ENCODE assay signal across 10 cellular contexts in genomic region chr16:3029499-3030127, GRCh38. TPM values are rescaled to one million over a fixed set of nuclear protein-coding genes. Genes with fewer than 3 reads are reported as not detected.
DNase-seq lines count a peak whose midpoint lies in the region; ATAC-seq and TF ChIP-seq lines count a peak whose summit lies in the region.
"Had no signal": no experiment of that assay in that cellular context is flagged by ENCODE, and none has a peak within 500 bp of the region (broad histone marks: within the 10 kb centered on the region; RNA-seq: fewer than 3 reads in every experiment).

No MANE protein-coding gene starts in this region.

- no peaks in the 10 kb centered on the region for H3K9me3 Mint-ChIP-seq in activated T-cell treated with anti-CD3 and anti-CD28 coated beads, Interleukin-2, amount 50 U/mL, for 24 hours

- no peak for TF ChIP-seq CTCF in heart right ventricle (IDR thresholded peaks at IDR 0.05)
- TF ChIP-seq CTCF in foreskin keratinocyte (conservative IDR thresholded peaks at IDR 0.05), result no peak
- no peak for TF ChIP-seq CTCF in upper lobe of right lung (IDR thresholded peaks at IDR 0.05)
- TF ChIP-seq CTCF in left lung (IDR thresholded peaks at IDR 0.05), result no peak

- WGBS in heart right ventricle, 2 donors, result 4 to 5% methylated on average over 55 of the region's 55 CpGs

- H3K27me3 Mint-ChIP-seq in activated T-cell treated with anti-CD3 and anti-CD28 coated beads, Interleukin-2, amount 50 U/mL, for 24 hours, result peaks cover 56% of the 10 kb centered on the region

- H3K36me3 Mint-ChIP-seq in activated T-cell treated with anti-CD3 and anti-CD28 coated beads, Interleukin-2, amount 50 U/mL, for 24 hours (ENCODE audit: low read depth), result peaks cover 25% of the 10 kb centered on the region

- H3K4me1 ChIP-seq in heart right ventricle (peaks cover 6 to 32% (median 15%) of the 10 kb centered on the region in 9 donors), foreskin keratinocyte (peaks cover 3% of the 10 kb centered on the region), upper lobe of right lung (peaks cover 13% of the 10 kb centered on the region), left lung (peaks cover 4 to 35% of the 10 kb centered on the region in 2 donors)

- no peaks in the 10 kb centered on the region for H3K9me3 ChIP-seq in heart right ventricle
- H3K9me3 ChIP-seq in upper lobe of right lung, result no peaks in the 10 kb centered on the region
- no peaks in the 10 kb centered on the region for H3K9me3 ChIP-seq in left lung
- H3K9me3 ChIP-seq: upper lobe of left lung had no signal

- H3K4me3 ChIP-seq in heart right ventricle, result peak overlapping the region in 6 of 10 donors; percentile 11 to 36 (median 18)
- H3K4me3 ChIP-seq in upper lobe of right lung, result peak overlapping the region; percentile 28
- no peak overlapping the region for H3K4me3 ChIP-seq in left lung

- H3K36me3 ChIP-seq in heart right ventricle (peaks cover 0 to 25% (median 17%) of the 10 kb centered on the region in 9 donors), upper lobe of right lung (peaks cover 14% of the 10 kb centered on the region), left lung (peaks cover 0 to 21% of the 10 kb centered on the region in 2 donors)

- H3K4me1 Mint-ChIP-seq in activated T-cell treated with anti-CD3 and anti-CD28 coated beads, Interleukin-2, amount 50 U/mL, for 24 hours (ENCODE audit: low read depth), result peaks cover 27% of the 10 kb centered on the region

- DNase-seq in heart right ventricle (no peak), Right ventricle myocardium inferior (ENCODE audit: missing footprints) (no peak), foreskin keratinocyte (no peak), upper lobe of right lung (no peak), NAMALWA (ENCODE audit: low spot score) (no peak), COR-L47 (lab: John Stamatoyannopoulos, UW) (no peak), left lung (no peak)
- peak; percentile 66 for DNase-seq in activated T-cell treated with anti-CD3 and anti-CD28 coated beads, Interleukin-2, amount 50 U/mL, for 24 hours

- no peak overlapping the region for H3K27ac Mint-ChIP-seq in activated T-cell treated with anti-CD3 and anti-CD28 coated beads, Interleukin-2, amount 50 U/mL, for 24 hours

- H3K27ac ChIP-seq in heart right ventricle (no peak overlapping the region), foreskin keratinocyte (no peak overlapping the region), upper lobe of right lung (no peak overlapping the region), left lung (no peak overlapping the region)
- H3K27ac ChIP-seq: upper lobe of left lung had no signal

- ATAC-seq in heart right ventricle (peak in 1 of 8 donors; percentile 23), Right ventricle myocardium inferior (no peak), foreskin keratinocyte (peak; percentile 26), upper lobe of right lung (peak; percentile 1), left lung (no peak)

- intact Hi-C loops in heart right ventricle (cut with DNase I), result no loop called here
- intact Hi-C loops in Right ventricle myocardium inferior (cut with DNase I), result no loop called here
- intact Hi-C loops in upper lobe of right lung (cut with DNase I), result no loop called here
- intact Hi-C loops in left lung (cut with DNase I), result no loop called here

- H3K27me3 ChIP-seq in heart right ventricle, result peaks cover 5 to 61% (median 54%) of the 10 kb centered on the region in 7 donors
- H3K27me3 ChIP-seq in foreskin keratinocyte, result peaks cover 54% of the 10 kb centered on the region
- peaks cover 30% of the 10 kb centered on the region for H3K27me3 ChIP-seq in upper lobe of right lung
- peaks cover 33 to 64% of the 10 kb centered on the region in 2 donors for H3K27me3 ChIP-seq in left lung

- peak overlapping the region; percentile 30 for H3K4me3 Mint-ChIP-seq in activated T-cell treated with anti-CD3 and anti-CD28 coated beads, Interleukin-2, amount 50 U/mL, for 24 hours

RNA-seq across cellular contexts. Expression of gene THOC6, which starts 5.8 kb away (rescaled TPM):
- total RNA-seq in heart right ventricle, result 10 to 100 TPM in 7 of 10 donors, 1 to 10 TPM in 3; 7.0 to 12.5 (median 10.4) TPM
- 10 to 100 TPM; 22.5 to 40.3 TPM for polyA plus RNA-seq in heart right ventricle
- 12.9 TPM for total RNA-seq in Right ventricle myocardium inferior
- total RNA-seq in foreskin keratinocyte, result 30.2 and 39.4 TPM in 2 replicates
- polyA plus RNA-seq in foreskin keratinocyte, result 39.2 and 48.9 TPM in 2 replicates
- total RNA-seq in upper lobe of right lung, result 31.4 TPM
- 10 to 100 TPM; 24.0 to 38.7 TPM for total RNA-seq in left lung

RNA-seq across cellular contexts. Expression of gene HCFC1R1, which starts 5.9 kb away (rescaled TPM):
- total RNA-seq in heart right ventricle (10 to 100 TPM; 41.8 to 62.8 (median 55.8) TPM), Right ventricle myocardium inferior (68.6 TPM), foreskin keratinocyte (105 and 110 TPM in 2 replicates), upper lobe of right lung (55.7 TPM), left lung (10 to 100 TPM; 45.4 to 66.6 TPM)
- polyA plus RNA-seq in heart right ventricle (100 to 1,000 TPM in 1 of 2 donors, 10 to 100 TPM in 1; 71.8 to 370 TPM), foreskin keratinocyte (163 and 169 TPM in 2 replicates)

RNA-seq across cellular contexts. Expression of gene BICDL2, which starts 7.1 kb away (rescaled TPM):
- total RNA-seq in heart right ventricle, result not detected
- under 1 TPM in 1 of 2 donors, not detected in 1; 0.04 TPM for polyA plus RNA-seq in heart right ventricle
- total RNA-seq in Right ventricle myocardium inferior, result not detected
- 0.39 and 0.68 TPM in 2 replicates for total RNA-seq in foreskin keratinocyte
- 0.37 and 1.1 TPM in 2 replicates for polyA plus RNA-seq in foreskin keratinocyte
- total RNA-seq in upper lobe of right lung, result 16.3 TPM
- 10 to 100 TPM; 10.8 to 18.1 TPM for total RNA-seq in left lung
- total RNA-seq: NCI-H460 had no signal

RNA-seq across cellular contexts. Expression of gene TNFRSF12A, which starts 9.4 kb away (rescaled TPM):
- total RNA-seq in heart right ventricle (100 to 1,000 TPM in 4 of 10 donors, 10 to 100 TPM in 6; 28.0 to 319 (median 92.3) TPM), Right ventricle myocardium inferior (42.8 TPM), foreskin keratinocyte (435 and 449 TPM in 2 replicates), upper lobe of right lung (74.9 TPM), left lung (100 to 1,000 TPM; 118 to 126 TPM)
- polyA plus RNA-seq in heart right ventricle (100 to 1,000 TPM; 215 to 740 TPM), foreskin keratinocyte (645 and 656 TPM in 2 replicates)

RNA-seq across cellular contexts. Expression of gene CLDN6, which starts 11.6 kb away (rescaled TPM):
- under 1 TPM in 1 of 10 donors, not detected in 9; 0.28 TPM for total RNA-seq in heart right ventricle
- under 1 TPM in 1 of 2 donors, not detected in 1; 0.03 TPM for polyA plus RNA-seq in heart right ventricle
- total RNA-seq in Right ventricle myocardium inferior, result not detected
- total RNA-seq in foreskin keratinocyte, result 0.11 and 0.14 TPM in 2 replicates
- polyA plus RNA-seq in foreskin keratinocyte, result 0.16 and 0.28 TPM in 2 replicates
- total RNA-seq in upper lobe of right lung, result not detected
- 1 to 10 TPM in 1 of 2 donors, not detected in 1; 2.3 TPM for total RNA-seq in left lung
- total RNA-seq: NCI-H460 had no signal

Comparison
In these comparisons a context has a peak if more than half of its experiments do, and no peak if none do; other contexts are left out.
1. ATAC-seq: peak in foreskin keratinocyte (single experiment) and upper lobe of right lung (single experiment); none in Right ventricle myocardium inferior (single experiment) and left lung (single experiment).
2. H3K4me3 ChIP-seq: peak in heart right ventricle (6 of 10) and upper lobe of right lung (single experiment); none in left lung (0 of 2).